In genomic region chr10:18607503-18607902, GRCh38 we compare ENCODE assay signal across 8 cellular contexts. TPM values are rescaled to one million over a fixed set of nuclear protein-coding genes. Genes with fewer than 3 reads are reported as not detected.
DNase-seq lines count a peak whose midpoint lies in the region; ATAC-seq, FAIRE-seq and TF ChIP-seq lines count a peak whose summit lies in the region.

No MANE protein-coding gene starts in this region.

- ATAC-seq in A549 = peak; percentile 54 to 56; a peak in 4 of 6 replicates
- ATAC-seq in GM18502 (IDR thresholded peaks at IDR 0.05; ENCODE audit: poor library complexity, unreplicated experiment) = peak; percentile 56

- CTCF ChIA-PET in A549 (lab: Yijun Ruan, JAX) = no interaction called here
- CTCF ChIA-PET in activated CD4-positive, alpha-beta memory T cell treated with anti-CD3 and anti-CD28 coated beads, Interleukin-2, amount 10 ng/mL, durations not matched to agents 7 days and 5 days (lab: Charles Lee) = no interaction called here

- H3K27ac Mint-ChIP-seq in activated CD4-positive, alpha-beta memory T cell treated with anti-CD3 and anti-CD28 coated beads, Interleukin-2, amount 10 ng/mL, durations not matched to agents 7 days and 5 days = no peak overlapping the region
- H3K27ac Mint-ChIP-seq in type B pancreatic cell = no peak overlapping the region

- no peaks in the 10 kb centered on the region for H3K9me3 Mint-ChIP-seq in activated CD4-positive, alpha-beta memory T cell treated with anti-CD3 and anti-CD28 coated beads, Interleukin-2, amount 10 ng/mL, durations not matched to agents 7 days and 5 days
- H3K9me3 Mint-ChIP-seq in type B pancreatic cell = no peaks in the 10 kb centered on the region

- H3K27ac ChIP-seq in A549 = peak overlapping the region; percentile 72 to 81

- H3K9me3 ChIP-seq in A549 = no peaks in the 10 kb centered on the region

- no peaks in the 10 kb centered on the region for H3K27me3 Mint-ChIP-seq in activated CD4-positive, alpha-beta memory T cell treated with anti-CD3 and anti-CD28 coated beads, Interleukin-2, amount 10 ng/mL, durations not matched to agents 7 days and 5 days
- H3K27me3 Mint-ChIP-seq in type B pancreatic cell = no peaks in the 10 kb centered on the region

- H3K4me3 Mint-ChIP-seq in activated CD4-positive, alpha-beta memory T cell treated with anti-CD3 and anti-CD28 coated beads, Interleukin-2, amount 10 ng/mL, durations not matched to agents 7 days and 5 days = no peak overlapping the region
- no peak overlapping the region for H3K4me3 Mint-ChIP-seq in type B pancreatic cell

- peaks cover 39% of the 10 kb centered on the region for H3K36me3 Mint-ChIP-seq in activated CD4-positive, alpha-beta memory T cell treated with anti-CD3 and anti-CD28 coated beads, Interleukin-2, amount 10 ng/mL, durations not matched to agents 7 days and 5 days (ENCODE audit: low read depth)
- peaks cover 15% of the 10 kb centered on the region for H3K36me3 Mint-ChIP-seq in type B pancreatic cell

- peaks cover 4% of the 10 kb centered on the region for H3K4me1 Mint-ChIP-seq in activated CD4-positive, alpha-beta memory T cell treated with anti-CD3 and anti-CD28 coated beads, Interleukin-2, amount 10 ng/mL, durations not matched to agents 7 days and 5 days
- peaks cover 11% of the 10 kb centered on the region for H3K4me1 Mint-ChIP-seq in type B pancreatic cell (ENCODE audit: unreplicated experiment)

- peak overlapping the region; percentile 72 for H3K4me2 ChIP-seq in A549

- TF ChIP-seq CTCF in A549 (IDR thresholded peaks at IDR 0.05) (no peak), type B pancreatic cell (conservative IDR thresholded peaks at IDR 0.05) (no peak)

- WGBS in A549 (ENCODE audit: missing lambda C conversion rate) = 0% methylated on average over 1 of the region's 1 CpG

- TF ChIP-seq EP300 in A549 (IDR thresholded peaks at IDR 0.05) = no peak

- H3K4me3 ChIP-seq in A549 = no peak overlapping the region

- POLR2A ChIA-PET in A549 (lab: Yijun Ruan, JAX) = interaction anchor here (0.8 to 1.0 kb wide), 2 partner anchors 9 to 51 kb away, joined by 3 to 12 read pairs; no protein-coding TSS in a partner anchor
- POLR2A ChIA-PET in activated CD4-positive, alpha-beta memory T cell treated with anti-CD3 and anti-CD28 coated beads, Interleukin-2, amount 10 ng/mL, durations not matched to agents 7 days and 5 days (lab: Charles Lee) = no interaction called here

- peaks cover 67% of the 10 kb centered on the region for H3K4me1 ChIP-seq in A549

- TF ChIP-seq RAD21 in A549 (conservative IDR thresholded peaks at IDR 0.05 in 1 of 2, IDR thresholded peaks at IDR 0.05 in 1 of 2) = no peak

- TF ChIP-seq POLR2A in A549 (IDR thresholded peaks at IDR 0.05; ENCODE audit: low read length) = no peak

- FAIRE-seq in A549 (lab: Jason Lieb, UNC) = peak; percentile 51

- DNase-seq in A549 (ENCODE audit: low read depth in 1 of 2, low spot score in 1 of 2) (peak; percentile 72 to 82), NCI-H345 treated with DMSO at 0.1 percent for 48 hours (lab: John Stamatoyannopoulos, UW; ENCODE audit: unreplicated experiment) (peak; percentile 1), fibroblast of gingiva (ENCODE audit: low read depth) (peak; percentile 89), type B pancreatic cell (ENCODE audit: extremely low spot score, unreplicated experiment) (no peak), GDM1 (lab: John Stamatoyannopoulos, UW) (no peak), iPS-NIHi7 (ENCODE audit: extremely low spot score) (no peak)
- no peak for DNase-seq in activated CD4-positive, alpha-beta memory T cell treated with anti-CD3 and anti-CD28 coated beads, Interleukin-2, amount 10 ng/mL, durations not matched to agents 7 days and 5 days

TF ChIP-seq in A549, 52 proteins besides CTCF, POLR2A, EP300 and RAD21:
- TF ChIP-seq RFX5 (IDR thresholded peaks at IDR 0.05) (no peak), ZFP36 (IDR thresholded peaks at IDR 0.05; ENCODE audit: borderline replicate concordance, partially characterized antibody) (peak; percentile 3), FOSL2 (IDR thresholded peaks at IDR 0.05) (peak; percentile 18; the same call in 1 of the 2 replicates), FOSL2 (CRISPR knock-in tag; IDR thresholded peaks at IDR 0.05) (peak; percentile 68), CHD4 (IDR thresholded peaks at IDR 0.05; ENCODE audit: borderline replicate concordance) (no peak), TP53 (CRISPR knock-in tag; IDR thresholded peaks at IDR 0.05) (no peak), REST (IDR thresholded peaks at IDR 0.05) (no peak), MAX (IDR thresholded peaks at IDR 0.05) (no peak), ZSCAN20 (CRISPR knock-in tag; IDR thresholded peaks at IDR 0.05) (no peak), RCOR1 (IDR thresholded peaks at IDR 0.05; ENCODE audit: low read depth, low read length) (no peak)
- TF ChIP-seq, protein P1, sequence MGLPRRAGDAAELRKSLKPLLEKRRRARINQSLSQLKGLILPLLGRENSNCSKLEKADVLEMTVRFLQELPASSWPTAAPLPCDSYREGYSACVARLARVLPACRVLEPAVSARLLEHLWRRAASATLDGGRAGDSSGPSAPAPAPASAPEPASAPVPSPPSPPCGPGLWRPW (IDR thresholded peaks at IDR 0.05) = no peak
- TF ChIP-seq, protein P2, sequence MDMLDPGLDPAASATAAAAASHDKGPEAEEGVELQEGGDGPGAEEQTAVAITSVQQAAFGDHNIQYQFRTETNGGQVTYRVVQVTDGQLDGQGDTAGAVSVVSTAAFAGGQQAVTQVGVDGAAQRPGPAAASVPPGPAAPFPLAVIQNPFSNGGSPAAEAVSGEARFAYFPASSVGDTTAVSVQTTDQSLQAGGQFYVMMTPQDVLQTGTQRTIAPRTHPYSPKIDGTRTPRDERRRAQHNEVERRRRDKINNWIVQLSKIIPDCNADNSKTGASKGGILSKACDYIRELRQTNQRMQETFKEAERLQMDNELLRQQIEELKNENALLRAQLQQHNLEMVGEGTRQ (IDR thresholded peaks at IDR 0.05) = no peak
TF ChIP-seq in A549: peak in this region for 2.

RNA-seq across cellular contexts. Expression of gene NSUN6, which starts 43.9 kb away (rescaled TPM):
- 11.7 and 14.7 TPM in 2 replicates for polyA plus RNA-seq in A549 (2011; rRNA removed)
- 2.9 and 3.0 TPM in 2 replicates for polyA plus RNA-seq in A549 (2012; cell fraction: cytosol; rRNA removed)
- polyA plus RNA-seq in A549 (2012; cell fraction: nucleus; rRNA removed) = 2.6 and 5.7 TPM in 2 replicates
- 6.3 to 6.5 TPM (median 6.5 TPM) in 3 replicates for polyA plus RNA-seq in A549 (2017; fragmentation: RNase III; extraction: RNeasy Plus Mini Kit Qiagen cat#74134 plus additional on column Dnase treatment)
- 9.0 and 12.6 TPM in 2 replicates for polyA minus RNA-seq in A549 (2011; rRNA and poly(A)+ RNA removed)
- 10 to 100 TPM; 31.0 to 35.0 TPM for total RNA-seq in activated CD4-positive, alpha-beta memory T cell treated with anti-CD3 and anti-CD28 coated beads, Interleukin-2, amount 10 ng/mL, durations not matched to agents 7 days and 5 days
- 10.6 and 14.3 TPM in 2 replicates for total RNA-seq in type B pancreatic cell (ENCODE audit: low replicate concordance)

RNA-seq across cellular contexts. Expression of gene ARL5B, which starts 51.7 kb away (rescaled TPM):
- polyA plus RNA-seq in A549 (2011; rRNA removed) = 16.0 and 24.5 TPM in 2 replicates
- 2.0 and 2.5 TPM in 2 replicates for polyA plus RNA-seq in A549 (2012; cell fraction: cytosol; rRNA removed)
- 2.7 and 5.1 TPM in 2 replicates for polyA plus RNA-seq in A549 (2012; cell fraction: nucleus; rRNA removed)
- polyA plus RNA-seq in A549 (2017; fragmentation: RNase III; extraction: RNeasy Plus Mini Kit Qiagen cat#74134 plus additional on column Dnase treatment) = 8.0 to 8.8 TPM (median 8.1 TPM) in 3 replicates
- 7.9 and 8.1 TPM in 2 replicates for polyA minus RNA-seq in A549 (2011; rRNA and poly(A)+ RNA removed)
- total RNA-seq in activated CD4-positive, alpha-beta memory T cell treated with anti-CD3 and anti-CD28 coated beads, Interleukin-2, amount 10 ng/mL, durations not matched to agents 7 days and 5 days = 10 to 100 TPM; 19.3 to 20.4 TPM
- 34.9 and 38.0 TPM in 2 replicates for total RNA-seq in type B pancreatic cell (ENCODE audit: low replicate concordance)

Comparison
In these comparisons a context has a peak if more than half of its experiments do, and no peak if none do; other contexts are left out.
1. DNase-seq: peak in A549 (2 of 2), NCI-H345 treated with DMSO at 0.1 percent for 48 hours (single experiment) and fibroblast of gingiva (single experiment); none in activated CD4-positive, alpha-beta memory T cell treated with anti-CD3 and anti-CD28 coated beads, Interleukin-2, amount 10 ng/mL, durations not matched to agents 7 days and 5 days (single experiment), type B pancreatic cell (single experiment), GDM1 (single experiment) and iPS-NIHi7 (single experiment).